Comparison of ENCODE assay signal across 14 cellular contexts in genomic region chr3:128813003-128813564, GRCh38.
A peak's percentile ranks its signal among the peaks of the same experiment; 100 is the strongest.
DNase-seq lines count a peak whose midpoint lies in the region; ATAC-seq and TF ChIP-seq lines count a peak whose summit lies in the region.
"Had no signal": no experiment of that assay in that cellular context is flagged by ENCODE, and none has a peak within 500 bp of the region (broad histone marks: within the 10 kb centered on the region; RNA-seq: fewer than 3 reads in every experiment).

No MANE protein-coding gene starts in this region.

- no peaks in the 10 kb centered on the region for H3K27me3 ChIP-seq in CD4-positive, alpha-beta T cell (ENCODE audit: control insufficient read depth, insufficient read depth, low read length)
- H3K27me3 ChIP-seq in dorsolateral prefrontal cortex (no peaks in the 10 kb centered on the region), psoas muscle (ENCODE audit: insufficient read depth in 3 of 3, low read length in 2 of 3) (no peaks in the 10 kb centered on the region)
- H3K27me3 ChIP-seq: BLaER1, stomach had no signal

- intact Hi-C loops in CD4-positive, alpha-beta T cell (cut with DNase I, micrococcal nuclease), result no loop called here
- intact Hi-C loops in dorsolateral prefrontal cortex (cut with DNase I), result loop anchor here in 1 of 2 donors (10.0 kb wide), 1 partner anchor 52 kb away; no protein-coding TSS in a partner anchor
- intact Hi-C loops in psoas muscle (cut with DNase I), result no loop called here

- H3K9me3 Mint-ChIP-seq in CD4-positive, alpha-beta T cell, result no peaks in the 10 kb centered on the region
- H3K9me3 Mint-ChIP-seq: activated B cell treated with CpG ODN at 0.5 μM for 24 hours had no signal

- no peak for TF ChIP-seq CTCF in CD4-positive, alpha-beta T cell (IDR thresholded peaks at IDR 0.05)
- TF ChIP-seq CTCF in dorsolateral prefrontal cortex (IDR thresholded peaks at IDR 0.05 in 54 of 56, conservative IDR thresholded peaks at IDR 0.05 in 2 of 56; ENCODE audit: low read depth in 1 of 56, partially characterized antibody in 56 of 56) (no peak), psoas muscle (IDR thresholded peaks at IDR 0.05) (no peak)

- H3K27ac Mint-ChIP-seq in CD4-positive, alpha-beta T cell, result peak overlapping the region; percentile 30
- H3K27ac Mint-ChIP-seq: activated B cell treated with CpG ODN at 0.5 μM for 24 hours had no signal

- POLR2A ChIA-PET in CD4-positive, alpha-beta T cell (lab: Charles Lee), result interaction anchor here (1.3 kb wide), 1 partner anchor 10 kb away, joined by 4 read pairs; no protein-coding TSS in a partner anchor

- H3K4me3 ChIP-seq in dorsolateral prefrontal cortex (peak overlapping the region in 1 of 59 donors; percentile 0), psoas muscle (no peak overlapping the region)
- H3K4me3 ChIP-seq: BLaER1, smooth muscle cell, stomach had no signal

- H3K9me3 ChIP-seq in CD4-positive, alpha-beta T cell (ENCODE audit: control insufficient read depth, low read length), result no peaks in the 10 kb centered on the region
- no peaks in the 10 kb centered on the region for H3K9me3 ChIP-seq in psoas muscle
- H3K9me3 ChIP-seq: BLaER1, stomach had no signal

- H3K36me3 Mint-ChIP-seq in CD4-positive, alpha-beta T cell (ENCODE audit: low read depth), result peaks cover 91% of the 10 kb centered on the region

- peak; percentile 31 for DNase-seq in Ammon's horn (ENCODE audit: low spot score)
- no peak for DNase-seq in CD4-positive, alpha-beta T cell
- peak in 8 of 10 donors; percentile 35 to 79 (median 62) for DNase-seq in dorsolateral prefrontal cortex
- DNase-seq in psoas muscle, result no peak
- DNase-seq in NOMO-1 treated with dmso at 0.1 percent for 144 hours (lab: John Stamatoyannopoulos, UW; ENCODE audit: unreplicated experiment), result no peak
- no peak for DNase-seq in KG1 (lab: John Stamatoyannopoulos, UW)
- DNase-seq in NCI-H526 (lab: John Stamatoyannopoulos, UW), result no peak
- DNase-seq: activated B cell treated with CpG ODN at 0.5 μM for 24 hours; activated CD8-positive, alpha-beta memory T cell treated with anti-CD3 and anti-CD28 coated beads, Interleukin-2, amount 50 U/mL, for 48 hours; NCI-H82; stomach had no signal

- peaks cover 65% of the 10 kb centered on the region for H3K4me1 ChIP-seq in psoas muscle

- no peak overlapping the region for H3K4me3 Mint-ChIP-seq in CD4-positive, alpha-beta T cell
- H3K4me3 Mint-ChIP-seq: activated B cell treated with CpG ODN at 0.5 μM for 24 hours had no signal

- H3K4me1 Mint-ChIP-seq in CD4-positive, alpha-beta T cell (ENCODE audit: low read depth), result peaks cover 5% of the 10 kb centered on the region
- H3K4me1 Mint-ChIP-seq: activated B cell treated with CpG ODN at 0.5 μM for 24 hours had no signal

- no peaks in the 10 kb centered on the region for H3K27me3 Mint-ChIP-seq in CD4-positive, alpha-beta T cell
- H3K27me3 Mint-ChIP-seq: activated B cell treated with CpG ODN at 0.5 μM for 24 hours had no signal

- 72 to 75% (median 74%) methylated on average over 8 of the region's 8 CpGs for WGBS in psoas muscle, 3 donors

- no peak for ATAC-seq in CD4-positive, alpha-beta T cell (ENCODE audit: poor library complexity)
- no peak for ATAC-seq in psoas muscle

- H3K27ac ChIP-seq in CD4-positive, alpha-beta T cell (ENCODE audit: low read depth, low read length), result no peak overlapping the region
- H3K27ac ChIP-seq in dorsolateral prefrontal cortex (peak overlapping the region in 57 of 59 donors; percentile 30 to 88 (median 74)), psoas muscle (peak overlapping the region; percentile 79)
- H3K27ac ChIP-seq: BLaER1, KMS-11 had no signal

- H3K36me3 ChIP-seq in psoas muscle (ENCODE audit: insufficient read depth in 1 of 2, low read depth in 1 of 2), result peaks cover 23 to 67% of the 10 kb centered on the region in 2 donors

- CTCF ChIA-PET in CD4-positive, alpha-beta T cell (lab: Charles Lee), result interaction anchor here (0.8 to 1.7 kb wide), 2 partner anchors 8 to 132 kb away, joined by 3 to 4 read pairs; no protein-coding TSS in a partner anchor

Comparison
In these comparisons a context has a peak if more than half of its experiments do, and no peak if none do; other contexts are left out.
1. DNase-seq: peak in Ammon's horn (single experiment) and dorsolateral prefrontal cortex (8 of 10); none in CD4-positive, alpha-beta T cell (0 of 10), psoas muscle (0 of 2), NOMO-1 treated with dmso at 0.1 percent for 144 hours (single experiment), KG1 (single experiment) and NCI-H526 (0 of 2).